In genomic region chr13:111396457-111396856, GRCh38 we compare ENCODE assay signal across 20 cellular contexts.
DNase-seq lines count a peak whose midpoint lies in the region; ATAC-seq and TF ChIP-seq lines count a peak whose summit lies in the region.
"Had no signal": no experiment of that assay in that cellular context is flagged by ENCODE, and none has a peak within 500 bp of the region (broad histone marks: within the 10 kb centered on the region; RNA-seq: fewer than 3 reads in every experiment).

No MANE protein-coding gene starts in this region.

- no peaks in the 10 kb centered on the region for H3K23me2 ChIP-seq in H9 (ENCODE audit: insufficient read length, low read depth, low read length, poor library complexity, severe bottlenecking)

- intact Hi-C loops in spleen (cut with DNase I; ENCODE audit: low total_unique reads) (no loop called here), lower lobe of right lung (cut with DNase I) (no loop called here)
- intact Hi-C loops in activated T-helper 2 cell treated with anti-CD3 and anti-CD28 coated beads, Interferon-gamma antibody, Interleukin-2, Interleukin-4, amounts not matched to agents 10 μg/mL and 5 μg/mL and 100 μg/mL, durations not matched to agents 14 hours and 24 hours and 36 hours (cut with micrococcal nuclease), result no loop called here

- H3K4me2 ChIP-seq in H9 (ENCODE audit: insufficient read depth, insufficient read length, low read length) (no peak overlapping the region), Karpas-422 (ENCODE audit: low read depth, low read length, poor library complexity, severe bottlenecking) (no peak overlapping the region)
- H3K4me2 ChIP-seq: BLaER1 had no signal

- H3K4me1 ChIP-seq in H9 (ENCODE audit: insufficient read depth, low read length) (no peaks in the 10 kb centered on the region), Karpas-422 (ENCODE audit: low read length) (no peaks in the 10 kb centered on the region), spleen (no peaks in the 10 kb centered on the region), lower lobe of right lung (no peaks in the 10 kb centered on the region)
- H3K4me1 ChIP-seq: HAP-1 had no signal

- no peak overlapping the region for H2BK12ac ChIP-seq in H9 (ENCODE audit: insufficient read length, low read depth, low read length)

- H3K4me3 ChIP-seq in Karpas-422 (ENCODE audit: low read length), result no peak overlapping the region
- H3K4me3 ChIP-seq in spleen, result no peak overlapping the region
- H3K4me3 ChIP-seq in lower lobe of right lung, result no peak overlapping the region
- H3K4me3 ChIP-seq: BLaER1, HAP-1, MG63 had no signal

- H4K5ac ChIP-seq in H9 (ENCODE audit: insufficient read length, low read depth, low read length), result no peak overlapping the region

- H3T11ph ChIP-seq in H9 (ENCODE audit: low read length), result no peak overlapping the region

- H3K4me1 Mint-ChIP-seq in H9 (no peaks in the 10 kb centered on the region), glutamatergic neuron (ENCODE audit: low read depth, unreplicated experiment) (no peaks in the 10 kb centered on the region)
- H3K4me1 Mint-ChIP-seq in activated T-helper 2 cell treated with anti-CD3 and anti-CD28 coated beads, Interferon-gamma antibody, Interleukin-2, Interleukin-4, amounts not matched to agents 10 μg/mL and 5 μg/mL and 100 μg/mL, durations not matched to agents 14 hours and 24 hours and 36 hours (ENCODE audit: low read depth), result no peaks in the 10 kb centered on the region

- H3K79me2 ChIP-seq in H9 (ENCODE audit: insufficient read depth, low read length) (no peaks in the 10 kb centered on the region), Karpas-422 (ENCODE audit: low read length) (no peaks in the 10 kb centered on the region)

- H3K79me1 ChIP-seq in H9 (ENCODE audit: insufficient read depth, low read depth, low read length, poor library complexity, severe bottlenecking), result no peaks in the 10 kb centered on the region

- H2AK5ac ChIP-seq in H9 (ENCODE audit: insufficient read length, low read length), result no peak overlapping the region

- no peak for ATAC-seq in lower lobe of right lung

- TF ChIP-seq CTCF in H9 (conservative IDR thresholded peaks at IDR 0.05) (no peak), glutamatergic neuron (IDR thresholded peaks at IDR 0.05; ENCODE audit: partially characterized antibody, unreplicated experiment) (no peak), spleen (IDR thresholded peaks at IDR 0.05 in 8 of 11, conservative IDR thresholded peaks at IDR 0.05 in 3 of 11) (no peak), lower lobe of right lung (IDR thresholded peaks at IDR 0.05) (no peak)

- no peak overlapping the region for H2BK5ac ChIP-seq in H9 (ENCODE audit: insufficient read length, low read length)

- H3K9ac ChIP-seq in H9 (ENCODE audit: extremely low read depth, insufficient read length, low read length) (no peak overlapping the region), Karpas-422 (ENCODE audit: low read length) (no peak overlapping the region)
- H3K9ac ChIP-seq: BLaER1 had no signal

- H2BK20ac ChIP-seq in H9 (ENCODE audit: low read depth, low read length, poor library complexity, severe bottlenecking), result no peak overlapping the region

- WGBS in H9 (ENCODE audit: extremely low coverage, insufficient read length, low lambda C conversion rate), result no CpG with 5 or more reads among the region's 12 CpGs
- WGBS in spleen, 5 donors, result 80 to 90% (median 86%) methylated on average over 12 of the region's 12 CpGs

- H3K23ac ChIP-seq in H9 (ENCODE audit: insufficient read length, low read depth, low read length), result no peak overlapping the region

- no peaks in the 10 kb centered on the region for H3K9me2 ChIP-seq in Karpas-422 (replicated peaks; ENCODE audit: insufficient read depth, low read length)

- H3K27me3 ChIP-seq in H9 (ENCODE audit: insufficient read depth, low read length), result no peaks in the 10 kb centered on the region
- H3K27me3 ChIP-seq in Karpas-422 (ENCODE audit: low read length), result no peaks in the 10 kb centered on the region
- peaks cover 0 to 2% (median 0%) of the 10 kb centered on the region in 7 donors for H3K27me3 ChIP-seq in spleen (replicated peaks in 1 of 7)
- H3K27me3 ChIP-seq in lower lobe of right lung (ENCODE audit: low read depth), result no peaks in the 10 kb centered on the region
- H3K27me3 ChIP-seq: BLaER1, MG63 had no signal

- no peak overlapping the region for H3K14ac ChIP-seq in H9 (ENCODE audit: insufficient read depth, low read length)

- no peak overlapping the region for H3K18ac ChIP-seq in H9 (ENCODE audit: insufficient read length, low read depth, low read length)

- H3K4ac ChIP-seq in H9 (ENCODE audit: low read depth, low read length), result no peak overlapping the region

- H3K36me3 Mint-ChIP-seq in H9 (ENCODE audit: insufficient read depth in 1 of 3, low read depth in 3 of 3) (peaks cover 0 to 2% (median 0%) of the 10 kb centered on the region in 3 experiments; a peak in 4 of 7 replicates), glutamatergic neuron (ENCODE audit: unreplicated experiment) (peaks cover 16% of the 10 kb centered on the region)
- no peaks in the 10 kb centered on the region for H3K36me3 Mint-ChIP-seq in activated T-helper 2 cell treated with anti-CD3 and anti-CD28 coated beads, Interferon-gamma antibody, Interleukin-2, Interleukin-4, amounts not matched to agents 10 μg/mL and 5 μg/mL and 100 μg/mL, durations not matched to agents 14 hours and 24 hours and 36 hours (ENCODE audit: low read depth)

- no peak overlapping the region for H2BK15ac ChIP-seq in H9 (ENCODE audit: low read depth, low read length)

- no peak overlapping the region for H4K8ac ChIP-seq in H9 (replicated peaks; ENCODE audit: insufficient read length, low read depth, low read length)

- no peak overlapping the region for H3K27ac ChIP-seq in H9 (ENCODE audit: insufficient read length, low read depth, low read length)
- no peak overlapping the region for H3K27ac ChIP-seq in Karpas-422 (ENCODE audit: low read length)
- no peak overlapping the region for H3K27ac ChIP-seq in spleen
- H3K27ac ChIP-seq in lower lobe of right lung, result no peak overlapping the region
- H3K27ac ChIP-seq: BLaER1 had no signal

- H4K20me1 ChIP-seq in H9 (ENCODE audit: control insufficient read depth, insufficient read depth, insufficient read length) (no peaks in the 10 kb centered on the region), Karpas-422 (ENCODE audit: insufficient read depth, low read depth, low read length) (no peaks in the 10 kb centered on the region)
- H4K20me1 ChIP-seq: BLaER1 had no signal

- DNase-seq in H9 (peak; percentile 24), Karpas-422 (peak; percentile 10), glutamatergic neuron (peak; percentile 4), spleen (peak; percentile 34), NCI-H1417 treated with DMSO at 0.1 percent for 48 hours (lab: John Stamatoyannopoulos, UW) (no peak), lower lobe of right lung (no peak)
- no peak for DNase-seq in activated T-helper 2 cell treated with anti-CD3 and anti-CD28 coated beads, Interferon-gamma antibody, Interleukin-2, Interleukin-4, amounts not matched to agents 10 μg/mL and 5 μg/mL and 100 μg/mL, durations not matched to agents 14 hours and 24 hours and 36 hours (ENCODE audit: low spot score)
- DNase-seq: ACHN; COR-L47; DMS79; MG63; NCI-H1436; NCI-H1930; NCI-H510A; NCI-H748 treated with DMSO at 0.1 percent for 48 hours; NK-92 treated with Interleukin-12 subunit alpha and Interleukin-12 subunit beta, amount 100 ng/mL, for 24 hours; SHP77 had no signal

- H3K9me3 ChIP-seq in H9 (ENCODE audit: control insufficient read depth, low read depth, low read length) (no peaks in the 10 kb centered on the region), Karpas-422 (ENCODE audit: low read length) (no peaks in the 10 kb centered on the region), spleen (no peaks in the 10 kb centered on the region), lower lobe of right lung (no peaks in the 10 kb centered on the region)
- H3K9me3 ChIP-seq: BLaER1, HAP-1, MG63 had no signal

- H3K36me3 ChIP-seq in Karpas-422 (ENCODE audit: insufficient read depth, low read length) (no peaks in the 10 kb centered on the region), spleen (no peaks in the 10 kb centered on the region), lower lobe of right lung (no peaks in the 10 kb centered on the region)
- H3K36me3 ChIP-seq: BLaER1, HAP-1, MG63 had no signal

- H3K56ac ChIP-seq in H9 (ENCODE audit: insufficient read length, low read depth, low read length), result no peak overlapping the region

- H3K9me3 Mint-ChIP-seq in H9, result peaks cover 2 to 6% of the 10 kb centered on the region in 2 experiments; a peak in 3 of 5 replicates
- peaks cover 2% of the 10 kb centered on the region for H3K9me3 Mint-ChIP-seq in glutamatergic neuron (ENCODE audit: unreplicated experiment)
- H3K9me3 Mint-ChIP-seq in activated T-helper 2 cell treated with anti-CD3 and anti-CD28 coated beads, Interferon-gamma antibody, Interleukin-2, Interleukin-4, amounts not matched to agents 10 μg/mL and 5 μg/mL and 100 μg/mL, durations not matched to agents 14 hours and 24 hours and 36 hours, result no peaks in the 10 kb centered on the region
- H3K9me3 Mint-ChIP-seq: CD4-positive, alpha-beta T cell had no signal

- H3K27ac Mint-ChIP-seq in H9, result no peak overlapping the region
- H3K27ac Mint-ChIP-seq in glutamatergic neuron (ENCODE audit: unreplicated experiment), result no peak overlapping the region
- no peak overlapping the region for H3K27ac Mint-ChIP-seq in activated T-helper 2 cell treated with anti-CD3 and anti-CD28 coated beads, Interferon-gamma antibody, Interleukin-2, Interleukin-4, amounts not matched to agents 10 μg/mL and 5 μg/mL and 100 μg/mL, durations not matched to agents 14 hours and 24 hours and 36 hours
- H3K27ac Mint-ChIP-seq: CD4-positive, alpha-beta T cell had no signal

- H2AFZ ChIP-seq in H9 (ENCODE audit: low read length) (no peak overlapping the region), Karpas-422 (ENCODE audit: low read length) (no peak overlapping the region)

- H2BK120ac ChIP-seq in H9 (ENCODE audit: low read depth, low read length, poor library complexity, severe bottlenecking), result no peak overlapping the region

- no peak overlapping the region for H3K4me3 Mint-ChIP-seq in H9
- no peak overlapping the region for H3K4me3 Mint-ChIP-seq in glutamatergic neuron (ENCODE audit: unreplicated experiment)
- H3K4me3 Mint-ChIP-seq in activated T-helper 2 cell treated with anti-CD3 and anti-CD28 coated beads, Interferon-gamma antibody, Interleukin-2, Interleukin-4, amounts not matched to agents 10 μg/mL and 5 μg/mL and 100 μg/mL, durations not matched to agents 14 hours and 24 hours and 36 hours (ENCODE audit: low read depth), result no peak overlapping the region
- H3K4me3 Mint-ChIP-seq: CD4-positive, alpha-beta T cell had no signal

- TF ChIP-seq POLR2A in spleen (IDR thresholded peaks at IDR 0.05), result no peak

- H4K91ac ChIP-seq in H9 (ENCODE audit: insufficient read length, low read depth, low read length), result no peak overlapping the region

- H3K27me3 Mint-ChIP-seq in H9 (ENCODE audit: low read depth), result peaks cover 19% of the 10 kb centered on the region
- peaks cover 3% of the 10 kb centered on the region for H3K27me3 Mint-ChIP-seq in glutamatergic neuron (ENCODE audit: unreplicated experiment)
- H3K27me3 Mint-ChIP-seq in activated T-helper 2 cell treated with anti-CD3 and anti-CD28 coated beads, Interferon-gamma antibody, Interleukin-2, Interleukin-4, amounts not matched to agents 10 μg/mL and 5 μg/mL and 100 μg/mL, durations not matched to agents 14 hours and 24 hours and 36 hours (ENCODE audit: low read depth), result no peaks in the 10 kb centered on the region
- H3K27me3 Mint-ChIP-seq: CD4-positive, alpha-beta T cell had no signal

Comparison
In these comparisons a context has a peak if more than half of its experiments do, and no peak if none do; other contexts are left out.
1. DNase-seq: peak in H9 (single experiment), Karpas-422 (single experiment), glutamatergic neuron (single experiment) and spleen (single experiment); none in NCI-H1417 treated with DMSO at 0.1 percent for 48 hours (single experiment), activated T-helper 2 cell treated with anti-CD3 and anti-CD28 coated beads, Interferon-gamma antibody, Interleukin-2, Interleukin-4, amounts not matched to agents 10 μg/mL and 5 μg/mL and 100 μg/mL, durations not matched to agents 14 hours and 24 hours and 36 hours (single experiment) and lower lobe of right lung (single experiment).